Comparison of ENCODE assay signal across 31 cellular contexts in genomic region chr1:886311-886710, GRCh38. TPM values are rescaled to one million over a fixed set of nuclear protein-coding genes. Genes with fewer than 3 reads are reported as not detected.
"Had no signal": no experiment of that assay in that cellular context is flagged by ENCODE, and none has a peak within 500 bp of the region (broad histone marks: within the 10 kb centered on the region; RNA-seq: fewer than 3 reads in every experiment).

No MANE protein-coding gene starts in this region.

- H3K27me3 ChIP-seq: ovary, right lobe of liver, testis had no signal

- H3K4me3 Mint-ChIP-seq: natural killer cell; nephron; stimulated activated memory B cell treated with anti-CD40 and anti-IgM and Interleukin-4, amounts not matched to agents 10 μg/mL and 1 μg/mL and 100 μg/mL, for 72 hours; stimulated activated naive CD8-positive, alpha-beta T cell treated with anti-CD3 and anti-CD28 coated beads, Interleukin-15, amount 100 ng/mL, for 72 hours; type B pancreatic cell had no signal

- H3K27ac ChIP-seq: neural progenitor cell, ovary, parathyroid adenoma, psoas muscle, right lobe of liver, sigmoid colon, skin epidermis, spleen, suprapubic skin, testis, tibial artery, transverse colon, upper lobe of right lung, uterus had no signal

- H3K4me3 ChIP-seq: neural progenitor cell, ovary, psoas muscle, right lobe of liver, sigmoid colon, skin epidermis, smooth muscle cell, spleen, suprapubic skin, testis, tibial artery, transverse colon, upper lobe of right lung, uterus had no signal

- H3K36me3 Mint-ChIP-seq: natural killer cell; neural progenitor cell; stimulated activated memory B cell treated with anti-CD40 and anti-IgM and Interleukin-4, amounts not matched to agents 10 μg/mL and 1 μg/mL and 100 μg/mL, for 72 hours; type B pancreatic cell had no signal

- H3K9me3 Mint-ChIP-seq: natural killer cell; stimulated activated naive CD8-positive, alpha-beta T cell treated with anti-CD3 and anti-CD28 coated beads, Interleukin-15, amount 100 ng/mL, for 72 hours had no signal

- H3K4me1 ChIP-seq: neural progenitor cell, parathyroid adenoma, psoas muscle, right lobe of liver, sigmoid colon, spleen, suprapubic skin, testis, tibial artery, transverse colon, upper lobe of right lung, uterus had no signal

- ATAC-seq: natural killer cell; psoas muscle; right cardiac atrium; right lobe of liver; stimulated activated memory B cell treated with anti-CD40 and anti-IgM and Interleukin-4, amounts not matched to agents 10 μg/mL and 1 μg/mL and 100 μg/mL, for 72 hours; stimulated activated naive CD8-positive, alpha-beta T cell treated with anti-CD3 and anti-CD28 coated beads, Interleukin-15, amount 100 ng/mL, for 72 hours; stimulated activated naive CD8-positive, alpha-beta T cell treated with anti-CD3 and anti-CD28 coated beads, Interleukin-15, Interleukin-2, amounts not matched to agents 100 U/mL and 50 U/mL, for 24 hours; upper lobe of right lung had no signal

- DNase-seq: natural killer cell; occipital lobe; ovary; psoas muscle; right cardiac atrium; right lobe of liver; sigmoid colon; spleen; stimulated activated CD4-positive, alpha-beta T cell treated with anti-CD3 and anti-CD28 coated beads, Interleukin-12 subunit alpha, Interleukin-12 subunit beta, amount 100 ng/mL, for 4 hours; stimulated activated CD4-positive, alpha-beta T cell treated with anti-CD3 and anti-CD28 coated beads, Interleukin-1b, Interleukin-23, amount 100 ng/mL, for 48 hours; stimulated activated CD4-positive, alpha-beta T cell treated with anti-CD3 and anti-CD28 coated beads, Interleukin-4, amount 100 ng/mL, for 1 hour; stimulated activated CD4-positive, alpha-beta T cell treated with anti-CD3 and anti-CD28 coated beads, Interleukin-4, amount 100 ng/mL, for 4 hours; stimulated activated CD8-positive, alpha-beta memory T cell treated with anti-CD3 and anti-CD28 coated beads, Interleukin-4, amount 100 ng/mL, for 48 hours; stimulated activated naive CD4-positive, alpha-beta T cell; stimulated activated naive CD8-positive, alpha-beta T cell treated with anti-CD3 and anti-CD28 coated beads, Interleukin-15, amount 100 ng/mL, for 72 hours; stimulated activated naive CD8-positive, alpha-beta T cell treated with anti-CD3 and anti-CD28 coated beads, Interleukin-15, Interleukin-2, amounts not matched to agents 100 U/mL and 50 U/mL, for 24 hours; substantia nigra; testis; tibial artery; transverse colon; upper lobe of right lung; uterus had no signal

- H3K9me3 ChIP-seq: ovary, psoas muscle, right lobe of liver, sigmoid colon, spleen, suprapubic skin, testis, tibial artery, transverse colon, upper lobe of right lung, uterus had no signal

- H2AFZ ChIP-seq: neural progenitor cell, parathyroid adenoma had no signal

- H3K9ac ChIP-seq: neural progenitor cell, parathyroid adenoma had no signal

- H3K4me1 Mint-ChIP-seq: natural killer cell; nephron; neural progenitor cell; stimulated activated memory B cell treated with anti-CD40 and anti-IgM and Interleukin-4, amounts not matched to agents 10 μg/mL and 1 μg/mL and 100 μg/mL, for 72 hours had no signal

- H3K27ac Mint-ChIP-seq: natural killer cell; nephron; neural progenitor cell; progenitor cell of endocrine pancreas; stimulated activated memory B cell treated with anti-CD40 and anti-IgM and Interleukin-4, amounts not matched to agents 10 μg/mL and 1 μg/mL and 100 μg/mL, for 72 hours; type B pancreatic cell had no signal

- H3K79me2 ChIP-seq: parathyroid adenoma had no signal

- H3K36me3 ChIP-seq: neural progenitor cell, ovary, right lobe of liver, sigmoid colon, spleen, suprapubic skin, tibial artery, transverse colon, upper lobe of right lung, uterus had no signal

- H3K4me2 ChIP-seq: neural progenitor cell, smooth muscle cell had no signal

RNA-seq across cellular contexts. Expression of gene SAMD11, which starts 37.4 kb away (rescaled TPM):
- total RNA-seq: natural killer cell had no signal
